Comparison of ENCODE assay signal across 23 cellular contexts in the genomic region with DNA sequence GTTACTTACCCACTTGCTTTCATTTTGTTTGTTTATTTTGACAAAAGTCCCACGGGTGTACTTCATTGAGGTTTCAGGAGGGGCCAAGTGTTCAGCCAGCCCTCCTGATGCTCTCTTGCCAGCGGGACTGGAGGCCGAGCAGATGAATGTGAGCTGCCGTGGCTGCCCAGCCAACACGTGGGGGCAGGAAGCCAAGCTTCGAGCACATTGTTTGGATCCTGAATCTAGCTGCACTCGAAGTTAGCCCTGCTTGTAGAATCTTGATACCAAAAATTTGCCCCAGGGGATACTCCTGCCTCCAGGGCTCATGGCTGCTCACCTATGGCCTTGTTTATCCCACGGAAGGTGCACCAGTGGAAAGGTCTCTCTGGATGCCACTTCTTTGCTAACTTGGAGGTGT. TPM values are rescaled to one million over a fixed set of nuclear protein-coding genes. Genes with fewer than 3 reads are reported as not detected.
DNase-seq lines count a peak whose midpoint lies in the region; ATAC-seq and TF ChIP-seq lines count a peak whose summit lies in the region.
"Had no signal": no experiment of that assay in that cellular context is flagged by ENCODE, and none has a peak within 500 bp of the region (broad histone marks: within the 10 kb centered on the region; RNA-seq: fewer than 3 reads in every experiment).

No MANE protein-coding gene starts in this region.

- ATAC-seq in HG02623 (IDR thresholded peaks at IDR 0.05; ENCODE audit: unreplicated experiment) = no peak
- ATAC-seq: activated CD4-positive, alpha-beta T cell treated with anti-CD3 and anti-CD28 coated beads for 36 hours; SK-N-SH treated with all-trans-retinoic acid at 6 μM for 48 hours; stimulated activated effector memory CD8-positive, alpha-beta T cell treated with anti-CD3 and anti-CD28 coated beads, Interleukin-12 subunit alpha, Interleukin-12 subunit beta, amount 100 ng/mL, for 72 hours had no signal

- no peak overlapping the region for H3K27ac Mint-ChIP-seq in osteocyte (ENCODE audit: unreplicated experiment)
- H3K27ac Mint-ChIP-seq: activated CD4-positive, alpha-beta T cell treated with anti-CD3 and anti-CD28 coated beads for 36 hours; activated naive CD4-positive, alpha-beta T cell treated with anti-CD3 and anti-CD28 coated beads, Interleukin-2, amount 10 ng/mL, durations not matched to agents 7 days and 5 days; activated T-helper 1 cell treated with anti-CD3 and anti-CD28 coated beads, Interleukin-12 subunit alpha, Interleukin-12 subunit beta, Interleukin-2, Interleukin-4 antibody, amounts not matched to agents 30 ng/mL and 10 ng/mL and 1 ng/mL, durations not matched to agents 14 hours and 24 hours and 36 hours; memory B cell; stimulated activated effector memory CD8-positive, alpha-beta T cell treated with anti-CD3 and anti-CD28 coated beads, Interleukin-12 subunit alpha, Interleukin-12 subunit beta, amount 100 ng/mL, for 72 hours had no signal

- no TSS peak for BruUV-seq in PC-9 (replicated peaks; lab: Mats Ljungman, UMichigan)

- peaks cover 17 to 43% (median 23%) of the 10 kb centered on the region in 10 experiments for H3K4me1 ChIP-seq in BLaER1 treated with 17β-estradiol and CSF1 and Interleukin-3, amounts not matched to agents 10 nM and 100 nM
- H3K4me1 ChIP-seq in fibroblast of lung (ENCODE audit: control insufficient read depth, extremely low read depth, insufficient read depth, low read length) (no peaks in the 10 kb centered on the region), PC-9 (replicated peaks; ENCODE audit: insufficient read depth) (no peaks in the 10 kb centered on the region)
- H3K4me1 ChIP-seq: uterus had no signal

- H3K79me2 ChIP-seq in fibroblast of lung (ENCODE audit: control insufficient read depth, insufficient read depth, low read length) = no peaks in the 10 kb centered on the region
- H3K79me2 ChIP-seq in PC-9 (ENCODE audit: low read depth) = no peaks in the 10 kb centered on the region

- DNase-seq in LHCN-M2 (ENCODE audit: low read depth) (peak; percentile 44), fibroblast of lung (ENCODE audit: low read depth in 2 of 2) (peak; percentile 28 to 33), osteocyte (ENCODE audit: extremely low spot score, unreplicated experiment) (peak; percentile 54), PC-9 (no peak), HUDEP-2 (lab: John Stamatoyannopoulos, UW; ENCODE audit: unreplicated experiment in 76 of 76) (no peak), NCI-H69 (lab: John Stamatoyannopoulos, UW) (no peak)
- DNase-seq: activated CD4-positive, alpha-beta T cell treated with anti-CD3 and anti-CD28 coated beads for 36 hours; activated naive CD4-positive, alpha-beta T cell treated with anti-CD3 and anti-CD28 coated beads, Interleukin-2, amount 10 ng/mL, durations not matched to agents 7 days and 5 days; amniotic stem cell; KBM-7; NCI-H146; NCI-H524; stimulated activated CD4-positive, alpha-beta T cell treated with anti-CD3 and anti-CD28 coated beads, Interleukin-2, amount 100 ng/mL, for 48 hours; T-helper 2 cell; uterus had no signal

- 0 out of 22 replicates have a peak overlapping the region, but pooled peaks of 1 of the 11 experiments have one; percentile 50 for H3K27ac ChIP-seq in BLaER1 treated with 17β-estradiol and CSF1 and Interleukin-3, amounts not matched to agents 10 nM and 100 nM
- H3K27ac ChIP-seq in fibroblast of lung (ENCODE audit: insufficient read depth, low read length) = no peak overlapping the region
- H3K27ac ChIP-seq in PC-9 = no peak overlapping the region
- H3K27ac ChIP-seq: uterus had no signal

- H3K36me3 Mint-ChIP-seq in osteocyte (ENCODE audit: unreplicated experiment) = no peaks in the 10 kb centered on the region
- H3K36me3 Mint-ChIP-seq: activated naive CD4-positive, alpha-beta T cell treated with anti-CD3 and anti-CD28 coated beads, Interleukin-2, amount 10 ng/mL, durations not matched to agents 7 days and 5 days; memory B cell; stimulated activated effector memory CD8-positive, alpha-beta T cell treated with anti-CD3 and anti-CD28 coated beads, Interleukin-12 subunit alpha, Interleukin-12 subunit beta, amount 100 ng/mL, for 72 hours had no signal

- peaks cover 0 to 10% (median 5%) of the 10 kb centered on the region in 11 experiments; a peak in 6 of 22 replicates for H3K9me3 ChIP-seq in BLaER1 treated with 17β-estradiol and CSF1 and Interleukin-3, amounts not matched to agents 10 nM and 100 nM (replicated peaks in 1 of 11)
- H3K9me3 ChIP-seq in fibroblast of lung (ENCODE audit: control insufficient read depth, insufficient read depth, low read depth, low read length) (no peaks in the 10 kb centered on the region), PC-9 (ENCODE audit: insufficient read depth, low read depth) (no peaks in the 10 kb centered on the region)
- H3K9me3 ChIP-seq: uterus had no signal

- no peak overlapping the region for H3K9ac ChIP-seq in BLaER1 treated with 17β-estradiol and CSF1 and Interleukin-3, amounts not matched to agents 10 nM and 100 nM
- no peak overlapping the region for H3K9ac ChIP-seq in fibroblast of lung (ENCODE audit: insufficient read depth, low read length)

- TF ChIP-seq CTCF in fibroblast of lung (conservative IDR thresholded peaks at IDR 0.05 in 1 of 2, IDR thresholded peaks at IDR 0.05 in 1 of 2; ENCODE audit: low read depth in 1 of 2, low read length in 2 of 2) (no peak), osteocyte (IDR thresholded peaks at IDR 0.05) (no peak), PC-9 (conservative IDR thresholded peaks at IDR 0.05) (no peak)

- no peaks in the 10 kb centered on the region for H3K4me1 Mint-ChIP-seq in osteocyte (ENCODE audit: unreplicated experiment)
- H3K4me1 Mint-ChIP-seq: activated CD4-positive, alpha-beta T cell treated with anti-CD3 and anti-CD28 coated beads for 36 hours; activated naive CD4-positive, alpha-beta T cell treated with anti-CD3 and anti-CD28 coated beads, Interleukin-2, amount 10 ng/mL, durations not matched to agents 7 days and 5 days; memory B cell; stimulated activated effector memory CD8-positive, alpha-beta T cell treated with anti-CD3 and anti-CD28 coated beads, Interleukin-12 subunit alpha, Interleukin-12 subunit beta, amount 100 ng/mL, for 72 hours had no signal

- intact Hi-C loops in PC-9 (cut with micrococcal nuclease; ENCODE audit: unreplicated experiment) = no loop called here

- H3K9me3 Mint-ChIP-seq in osteocyte (ENCODE audit: unreplicated experiment) = peaks cover 7% of the 10 kb centered on the region
- H3K9me3 Mint-ChIP-seq: activated naive CD4-positive, alpha-beta T cell treated with anti-CD3 and anti-CD28 coated beads, Interleukin-2, amount 10 ng/mL, durations not matched to agents 7 days and 5 days; activated T-helper 1 cell treated with anti-CD3 and anti-CD28 coated beads, Interleukin-12 subunit alpha, Interleukin-12 subunit beta, Interleukin-2, Interleukin-4 antibody, amounts not matched to agents 30 ng/mL and 10 ng/mL and 1 ng/mL, durations not matched to agents 14 hours and 24 hours and 36 hours; stimulated activated effector memory CD8-positive, alpha-beta T cell treated with anti-CD3 and anti-CD28 coated beads, Interleukin-12 subunit alpha, Interleukin-12 subunit beta, amount 100 ng/mL, for 72 hours had no signal

- CTCF ChIA-PET in PC-9 (lab: Charles Lee) = no interaction called here

- no peaks in the 10 kb centered on the region for H3K27me3 ChIP-seq in BLaER1 treated with 17β-estradiol and CSF1 and Interleukin-3, amounts not matched to agents 10 nM and 100 nM
- H3K27me3 ChIP-seq in fibroblast of lung (ENCODE audit: control insufficient read depth, insufficient read depth, low read length) (no peaks in the 10 kb centered on the region), PC-9 (ENCODE audit: insufficient read depth, low read depth) (peaks cover 53% of the 10 kb centered on the region)
- H3K27me3 ChIP-seq: uterus had no signal

- POLR2A ChIA-PET in PC-9 (lab: Charles Lee; ENCODE audit: unreplicated experiment) = no interaction called here

- H3K27me3 Mint-ChIP-seq in osteocyte (ENCODE audit: unreplicated experiment) = peaks cover 19% of the 10 kb centered on the region

- no peak overlapping the region for H3K4me3 Mint-ChIP-seq in osteocyte (ENCODE audit: unreplicated experiment)
- H3K4me3 Mint-ChIP-seq: activated CD4-positive, alpha-beta T cell treated with anti-CD3 and anti-CD28 coated beads for 36 hours; activated naive CD4-positive, alpha-beta T cell treated with anti-CD3 and anti-CD28 coated beads, Interleukin-2, amount 10 ng/mL, durations not matched to agents 7 days and 5 days; activated T-helper 1 cell treated with anti-CD3 and anti-CD28 coated beads, Interleukin-12 subunit alpha, Interleukin-12 subunit beta, Interleukin-2, Interleukin-4 antibody, amounts not matched to agents 30 ng/mL and 10 ng/mL and 1 ng/mL, durations not matched to agents 14 hours and 24 hours and 36 hours; memory B cell; stimulated activated effector memory CD8-positive, alpha-beta T cell treated with anti-CD3 and anti-CD28 coated beads, Interleukin-12 subunit alpha, Interleukin-12 subunit beta, amount 100 ng/mL, for 72 hours had no signal

- peak overlapping the region; percentile 5 to 95 (median 53); a peak in 21 of 22 replicates for H3K4me2 ChIP-seq in BLaER1 treated with 17β-estradiol and CSF1 and Interleukin-3, amounts not matched to agents 10 nM and 100 nM
- no peak overlapping the region for H3K4me2 ChIP-seq in fibroblast of lung (ENCODE audit: extremely low read depth, insufficient read depth, low read length)
- H3K4me2 ChIP-seq in PC-9 = no peak overlapping the region

- H2AFZ ChIP-seq in fibroblast of lung (ENCODE audit: low read length) (no peak overlapping the region), PC-9 (no peak overlapping the region)

- no peaks in the 10 kb centered on the region for H3K36me3 ChIP-seq in BLaER1 treated with 17β-estradiol and CSF1 and Interleukin-3, amounts not matched to agents 10 nM and 100 nM
- no peaks in the 10 kb centered on the region for H3K36me3 ChIP-seq in fibroblast of lung (ENCODE audit: control insufficient read depth, insufficient read depth, low read length)
- no peaks in the 10 kb centered on the region for H3K36me3 ChIP-seq in PC-9 (ENCODE audit: low read depth)
- H3K36me3 ChIP-seq: uterus had no signal

- no peaks in the 10 kb centered on the region for H3F3A ChIP-seq in PC-9 (ENCODE audit: insufficient read depth, low read depth)

- H4K20me1 ChIP-seq in BLaER1 treated with 17β-estradiol and CSF1 and Interleukin-3, amounts not matched to agents 10 nM and 100 nM = no peaks in the 10 kb centered on the region
- H4K20me1 ChIP-seq in fibroblast of lung (ENCODE audit: control insufficient read depth, extremely low read depth, insufficient read depth, low read length) (no peaks in the 10 kb centered on the region), PC-9 (ENCODE audit: insufficient read depth) (no peaks in the 10 kb centered on the region)

- H3K9me2 ChIP-seq in PC-9 (ENCODE audit: insufficient read depth) = no peaks in the 10 kb centered on the region

- no peak overlapping the region for H3K4me3 ChIP-seq in BLaER1 treated with 17β-estradiol and CSF1 and Interleukin-3, amounts not matched to agents 10 nM and 100 nM
- no peak overlapping the region for H3K4me3 ChIP-seq in fibroblast of lung (replicated peaks in 1 of 4; ENCODE audit: control extremely low read depth in 1 of 4, insufficient read depth in 1 of 4, low read depth in 3 of 4, low read length in 4 of 4)
- no peak overlapping the region for H3K4me3 ChIP-seq in PC-9
- H3K4me3 ChIP-seq: uterus had no signal

RNA-seq across cellular contexts. Expression of a gene that starts 49.3 kb away (rescaled TPM):
- total RNA-seq in LHCN-M2 (2014; rRNA removed) (not detected in 2 replicates), fibroblast of lung (under 0.01 TPM in 2 replicates), osteocyte (not detected in 2 replicates), PC-9 (2021) (not detected in 2 replicates)
- polyA plus RNA-seq in LHCN-M2 (2012) = not detected
- polyA plus RNA-seq in fibroblast of lung = 0.03 TPM in 1 of 2 replicates, not detected in the other
- polyA plus RNA-seq in fibroblast of lung (2012) = 0.14 TPM in 1 of 2 replicates, not detected in the other
- polyA minus RNA-seq in fibroblast of lung (ENCODE audit: low replicate concordance) = not detected in 2 replicates
- total RNA-seq: activated CD4-positive, alpha-beta T cell treated with anti-CD3 and anti-CD28 coated beads for 36 hours; activated T-helper 1 cell treated with anti-CD3 and anti-CD28 coated beads, Interleukin-12 subunit alpha, Interleukin-12 subunit beta, Interleukin-2, Interleukin-4 antibody, amounts not matched to agents 30 ng/mL and 10 ng/mL and 1 ng/mL, durations not matched to agents 14 hours and 24 hours and 36 hours; dermis microvascular lymphatic vessel endothelial cell; glomerular endothelial cell had no signal

Comparison
In these comparisons a context has a peak if more than half of its experiments do, and no peak if none do; other contexts are left out.
1. H3K4me2 ChIP-seq: peak in BLaER1 treated with 17β-estradiol and CSF1 and Interleukin-3, amounts not matched to agents 10 nM and 100 nM (11 of 11); none in fibroblast of lung (single experiment) and PC-9 (single experiment).
2. DNase-seq: peak in LHCN-M2 (single experiment), fibroblast of lung (2 of 2) and osteocyte (single experiment); none in PC-9 (0 of 2), HUDEP-2 (0 of 76) and NCI-H69 (single experiment).